10 cellular contexts compared by ENCODE assay signal in the genomic region with DNA sequence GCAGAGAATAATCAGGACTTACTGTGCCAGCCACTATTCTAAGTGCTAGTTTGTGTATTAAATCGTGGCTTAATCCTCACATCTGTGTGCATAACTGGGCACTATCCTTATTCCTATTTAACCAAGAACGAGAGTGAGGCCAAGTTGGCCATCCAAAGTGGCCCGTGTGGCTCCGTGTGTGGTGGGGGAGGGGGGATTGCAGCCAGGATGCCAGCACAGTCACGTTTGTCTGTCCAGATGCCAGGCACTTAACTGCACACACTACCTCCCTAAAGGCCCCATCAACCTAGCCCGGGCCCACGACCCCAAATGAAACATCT.
DNase-seq lines count a peak whose midpoint lies in the region; TF ChIP-seq lines count a peak whose summit lies in the region.
"Had no signal": no experiment of that assay in that cellular context is flagged by ENCODE, and none has a peak within 500 bp of the region (broad histone marks: within the 10 kb centered on the region; RNA-seq: fewer than 3 reads in every experiment).

No MANE protein-coding gene starts in this region.

- H2AFZ ChIP-seq in neural progenitor cell (replicated peaks) = no peak overlapping the region

- H3K9me3 ChIP-seq in HUES6 (ENCODE audit: control insufficient read depth, insufficient read depth, low read depth, low read length) = no peaks in the 10 kb centered on the region
- no peaks in the 10 kb centered on the region for H3K9me3 ChIP-seq in neural progenitor cell (ENCODE audit: low read depth)
- H3K9me3 ChIP-seq in colonic mucosa = no peaks in the 10 kb centered on the region
- H3K9me3 ChIP-seq: tibial nerve had no signal

- H3K27ac ChIP-seq in HUES6 (ENCODE audit: low read depth, low read length) = no peak overlapping the region
- H3K27ac ChIP-seq in neural progenitor cell = no peak overlapping the region
- H3K27ac ChIP-seq in colonic mucosa = no peak overlapping the region
- H3K27ac ChIP-seq: tibial nerve had no signal

- H3K4me3 Mint-ChIP-seq in activated T-helper 1 cell treated with anti-CD3 and anti-CD28 coated beads, Interleukin-12 subunit alpha, Interleukin-12 subunit beta, Interleukin-2, Interleukin-4 antibody, amounts not matched to agents 30 ng/mL and 10 ng/mL and 1 ng/mL, durations not matched to agents 14 hours and 24 hours and 36 hours = peak overlapping the region; percentile 72
- H3K4me3 Mint-ChIP-seq in neural progenitor cell = peak overlapping the region; percentile 35

- peaks cover 45% of the 10 kb centered on the region for H3K27me3 Mint-ChIP-seq in activated T-helper 1 cell treated with anti-CD3 and anti-CD28 coated beads, Interleukin-12 subunit alpha, Interleukin-12 subunit beta, Interleukin-2, Interleukin-4 antibody, amounts not matched to agents 30 ng/mL and 10 ng/mL and 1 ng/mL, durations not matched to agents 14 hours and 24 hours and 36 hours (ENCODE audit: insufficient read depth)
- H3K27me3 Mint-ChIP-seq in neural progenitor cell (ENCODE audit: insufficient read depth, low read depth) = peaks cover 91% of the 10 kb centered on the region

- H3K4me1 Mint-ChIP-seq in activated T-helper 1 cell treated with anti-CD3 and anti-CD28 coated beads, Interleukin-12 subunit alpha, Interleukin-12 subunit beta, Interleukin-2, Interleukin-4 antibody, amounts not matched to agents 30 ng/mL and 10 ng/mL and 1 ng/mL, durations not matched to agents 14 hours and 24 hours and 36 hours (ENCODE audit: low read depth) = peaks cover 16% of the 10 kb centered on the region
- peaks cover 35% of the 10 kb centered on the region for H3K4me1 Mint-ChIP-seq in neural progenitor cell

- H3K4me1 ChIP-seq in HUES6 (ENCODE audit: control insufficient read depth, insufficient read depth, low read length) = peaks cover 15% of the 10 kb centered on the region
- peaks cover 10% of the 10 kb centered on the region for H3K4me1 ChIP-seq in neural progenitor cell
- peaks cover 9% of the 10 kb centered on the region for H3K4me1 ChIP-seq in colonic mucosa

- H3K4me2 ChIP-seq in neural progenitor cell = no peak overlapping the region

- H3K36me3 ChIP-seq in HUES6 (ENCODE audit: control insufficient read depth, insufficient read depth, low read length) = no peaks in the 10 kb centered on the region
- no peaks in the 10 kb centered on the region for H3K36me3 ChIP-seq in neural progenitor cell
- H3K36me3 ChIP-seq in colonic mucosa = no peaks in the 10 kb centered on the region
- H3K36me3 ChIP-seq: tibial nerve had no signal

- no peaks in the 10 kb centered on the region for H3K9me3 Mint-ChIP-seq in activated T-helper 1 cell treated with anti-CD3 and anti-CD28 coated beads, Interleukin-12 subunit alpha, Interleukin-12 subunit beta, Interleukin-2, Interleukin-4 antibody, amounts not matched to agents 30 ng/mL and 10 ng/mL and 1 ng/mL, durations not matched to agents 14 hours and 24 hours and 36 hours
- H3K9me3 Mint-ChIP-seq in neural progenitor cell = no peaks in the 10 kb centered on the region

- H3K9ac ChIP-seq in HUES6 (ENCODE audit: low read length) = no peak overlapping the region
- no peak overlapping the region for H3K9ac ChIP-seq in neural progenitor cell
- no peak overlapping the region for H3K9ac ChIP-seq in colonic mucosa (ENCODE audit: low read depth in 2 of 2, low read length in 2 of 2)

- H3K4me3 ChIP-seq in HUES6 (ENCODE audit: low read depth, low read length) = peak overlapping the region; percentile 51
- no peak overlapping the region for H3K4me3 ChIP-seq in neural progenitor cell
- H3K4me3 ChIP-seq in colonic mucosa = no peak overlapping the region

- peaks cover 12% of the 10 kb centered on the region for H3F3A ChIP-seq in neural progenitor cell (ENCODE audit: low read depth)

- H4K20me1 ChIP-seq in neural progenitor cell (ENCODE audit: low read depth) = peaks cover 78% of the 10 kb centered on the region

- no peak overlapping the region for H3K27ac Mint-ChIP-seq in activated T-helper 1 cell treated with anti-CD3 and anti-CD28 coated beads, Interleukin-12 subunit alpha, Interleukin-12 subunit beta, Interleukin-2, Interleukin-4 antibody, amounts not matched to agents 30 ng/mL and 10 ng/mL and 1 ng/mL, durations not matched to agents 14 hours and 24 hours and 36 hours
- H3K27ac Mint-ChIP-seq in neural progenitor cell = no peak overlapping the region

- peaks cover 99% of the 10 kb centered on the region for H3K27me3 ChIP-seq in HUES6 (ENCODE audit: control insufficient read depth, insufficient read depth, low read length)
- peaks cover 100% of the 10 kb centered on the region for H3K27me3 ChIP-seq in neural progenitor cell
- peaks cover 49% of the 10 kb centered on the region for H3K27me3 ChIP-seq in colonic mucosa

- intact Hi-C loops in activated T-helper 1 cell treated with anti-CD3 and anti-CD28 coated beads, Interleukin-12 subunit alpha, Interleukin-12 subunit beta, Interleukin-2, Interleukin-4 antibody, amounts not matched to agents 30 ng/mL and 10 ng/mL and 1 ng/mL, durations not matched to agents 14 hours and 24 hours and 36 hours (cut with micrococcal nuclease) = no loop called here
- intact Hi-C loops in colonic mucosa (cut with DNase I) = no loop called here

- DNase-seq in NCI-H524 treated with DMSO at 0.1 percent for 48 hours (lab: John Stamatoyannopoulos, UW) (peak; percentile 12), NCI-H524 (lab: John Stamatoyannopoulos, UW) (no peak), neural progenitor cell (ENCODE audit: low spot score) (no peak), NCI-H2029 treated with DMSO at 0.1 percent for 48 hours (lab: John Stamatoyannopoulos, UW) (no peak), NCI-H526 treated with DMSO at 0.1 percent for 48 hours (lab: John Stamatoyannopoulos, UW) (no peak), colonic mucosa (no peak)
- no peak for DNase-seq in activated T-helper 1 cell treated with anti-CD3 and anti-CD28 coated beads, Interleukin-12 subunit alpha, Interleukin-12 subunit beta, Interleukin-2, Interleukin-4 antibody, amounts not matched to agents 30 ng/mL and 10 ng/mL and 1 ng/mL, durations not matched to agents 14 hours and 24 hours and 36 hours (ENCODE audit: low spot score)
- DNase-seq: stimulated activated CD4-positive, alpha-beta T cell treated with anti-CD3 and anti-CD28 coated beads, Interleukin-4, amount 100 ng/mL, for 4 hours had no signal

- no peak for TF ChIP-seq CTCF in neural progenitor cell (IDR thresholded peaks at IDR 0.05)
- no peak for TF ChIP-seq CTCF in colonic mucosa (IDR thresholded peaks at IDR 0.05)

- no peaks in the 10 kb centered on the region for H3K79me2 ChIP-seq in neural progenitor cell (ENCODE audit: low read depth)

- no peaks in the 10 kb centered on the region for H3K36me3 Mint-ChIP-seq in activated T-helper 1 cell treated with anti-CD3 and anti-CD28 coated beads, Interleukin-12 subunit alpha, Interleukin-12 subunit beta, Interleukin-2, Interleukin-4 antibody, amounts not matched to agents 30 ng/mL and 10 ng/mL and 1 ng/mL, durations not matched to agents 14 hours and 24 hours and 36 hours (ENCODE audit: low read depth)
- H3K36me3 Mint-ChIP-seq in neural progenitor cell = no peaks in the 10 kb centered on the region
